In the genomic region with DNA sequence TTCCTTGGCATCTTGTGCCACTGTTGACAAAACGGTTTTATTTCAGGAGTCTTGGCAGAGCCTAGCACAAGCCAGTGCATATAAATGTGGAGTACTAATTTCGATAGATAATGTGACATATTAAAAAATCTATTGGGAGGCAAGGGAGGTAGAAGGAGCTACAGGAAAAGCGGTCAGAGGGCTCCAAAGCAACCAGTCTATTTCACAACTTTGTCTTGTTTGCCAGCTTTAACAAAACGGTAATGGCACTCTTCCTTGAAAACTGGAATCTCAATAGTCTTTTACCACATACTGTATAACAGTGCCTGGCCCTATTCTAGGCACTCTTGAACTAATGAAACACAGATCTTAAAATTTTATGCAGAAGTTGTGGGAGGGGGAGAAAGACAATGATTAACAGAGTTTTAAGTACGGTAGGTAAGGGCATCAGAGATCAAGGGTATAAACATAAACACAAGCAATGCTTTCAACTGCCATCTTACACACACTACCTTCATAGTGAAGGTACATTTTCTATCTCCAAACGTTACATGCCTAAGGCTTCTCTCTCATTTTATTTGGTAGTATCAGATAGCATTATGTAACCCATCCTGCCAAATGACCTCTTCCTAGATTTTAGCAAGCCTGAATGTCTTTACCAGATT, we compare ENCODE assay signal across 8 cellular contexts. TPM values are rescaled to one million over a fixed set of nuclear protein-coding genes. Genes with fewer than 3 reads are reported as not detected.
DNase-seq lines count a peak whose midpoint lies in the region; ATAC-seq, FAIRE-seq and TF ChIP-seq lines count a peak whose summit lies in the region.

No MANE protein-coding gene starts in this region.

- H3K4me3 Mint-ChIP-seq in memory B cell, result peak overlapping the region; percentile 95

- H3K4me1 ChIP-seq in A673 (ENCODE audit: insufficient read depth, low read length, poor library complexity, severe bottlenecking) (peaks cover 11% of the 10 kb centered on the region), GM12878 (ENCODE audit: control insufficient read depth, insufficient read depth, low read length) (peaks cover 13% of the 10 kb centered on the region)

- H3K9me3 ChIP-seq in A673 (ENCODE audit: low read depth, low read length, poor library complexity, severe bottlenecking) (no peaks in the 10 kb centered on the region), GM12878 (replicated peaks; ENCODE audit: control insufficient read depth, insufficient read depth, low read length) (no peaks in the 10 kb centered on the region; the same call in 2 of the 3 replicates)

- H3K9me3 Mint-ChIP-seq in memory B cell, result no peaks in the 10 kb centered on the region

- H3K4me3 ChIP-seq in A673 (ENCODE audit: low read depth, low read length, poor library complexity, severe bottlenecking) (peak overlapping the region; percentile 72), HFF-Myc (replicated peaks; ENCODE audit: low read depth, low read length) (peak overlapping the region; percentile 95), GM12878 (peak overlapping the region; percentile 89)

- in situ Hi-C loops in GM12878 (cut with MboI), result loop anchor here (5.0 to 10.0 kb wide), 2 partner anchors 34 to 51 kb away; a partner anchor contains a TSS

- intact Hi-C loops in A673 (cut with micrococcal nuclease; ENCODE audit: unreplicated experiment) (loop anchor here (10.0 kb wide), 1 partner anchor 211 kb away; no protein-coding TSS in a partner anchor), GM12878 (cut with micrococcal nuclease; ENCODE audit: unreplicated experiment) (loop anchor here (5.0 to 10.0 kb wide), 3 partner anchors 51 to 1479 kb away; a partner anchor contains a TSS)

- H3K27ac Mint-ChIP-seq in memory B cell, result peak overlapping the region; percentile 99

- H3K27me3 Mint-ChIP-seq in memory B cell, result no peaks in the 10 kb centered on the region

- H3K4me2 ChIP-seq in GM12878 (ENCODE audit: control insufficient read depth, insufficient read depth), result peak overlapping the region; percentile 23

- BruUV-seq in A673 (replicated peaks; lab: Mats Ljungman, UMichigan) (no TSS peak), GM12878 (replicated peaks; lab: Mats Ljungman, UMichigan) (no TSS peak)

- POLR2A ChIA-PET in A673 (lab: Charles Lee; ENCODE audit: low non-redundant PET), result interaction anchor here (0.6 to 1.1 kb wide), 3 partner anchors 10 to 34 kb away, joined by 3 to 5 read pairs (median 3); a partner anchor contains a TSS
- POLR2A ChIA-PET in GM12878 (lab: Charles Lee), result interaction anchor here (0.6 to 5.8 kb wide), 5 partner anchors 24 to 225 kb away, joined by 3 to 192 read pairs (median 3); a partner anchor contains a TSS
- POLR2A ChIA-PET in RWPE1 (lab: Yijun Ruan, JAX; ENCODE audit: low non-redundant PET), result interaction anchor here (1.6 kb wide), 1 partner anchor 33 kb away, joined by 9 read pairs; a partner anchor contains a TSS

- SMC1A ChIA-PET in GM12878 (lab: Charles Lee; ENCODE audit: uncharacterized antibody, unreplicated experiment), result interaction anchor here (0.7 to 8.6 kb wide), 9 partner anchors 32 to 321 kb away, joined by 3 to 103 read pairs (median 4); a partner anchor contains a TSS

- no peak for TF ChIP-seq CTCF in A673 (conservative IDR thresholded peaks at IDR 0.05; ENCODE audit: low read depth, low read length)
- TF ChIP-seq CTCF in HFF-Myc (IDR thresholded peaks at IDR 0.05; ENCODE audit: low read depth, low read length, missing control alignments), result no peak
- TF ChIP-seq CTCF in GM12878 (IDR thresholded peaks at IDR 0.05 in 2 of 3, conservative IDR thresholded peaks at IDR 0.05 in 1 of 3; ENCODE audit: control insufficient read depth in 2 of 3, extremely low read depth in 1 of 3, insufficient read depth in 1 of 3, low read depth in 3 of 3, low read length in 3 of 3), result no peak
- no peak for TF ChIP-seq CTCF in RWPE1 (conservative IDR thresholded peaks at IDR 0.05; ENCODE audit: low read depth)

- TF ChIP-seq POLR2A in GM12878 (IDR thresholded peaks at IDR 0.05; ENCODE audit: low read depth, low read length), result no peak

- no peak for TF ChIP-seq EP300 in GM12878 (IDR thresholded peaks at IDR 0.05; ENCODE audit: borderline replicate concordance in 1 of 2, control insufficient read depth in 1 of 2, low read depth in 2 of 2, low read length in 2 of 2)

- peak overlapping the region; percentile 99 for H3K9ac ChIP-seq in GM12878 (ENCODE audit: control insufficient read depth, insufficient read depth, low read length)

- H3K4me1 Mint-ChIP-seq in memory B cell, result peaks cover 37% of the 10 kb centered on the region

- peak overlapping the region; percentile 98 for H3K27ac ChIP-seq in A673 (ENCODE audit: low read depth, low read length, poor library complexity, severe bottlenecking)
- peak overlapping the region; percentile 92 for H3K27ac ChIP-seq in GM12878 (ENCODE audit: control insufficient read depth, insufficient read depth)
- H3K27ac ChIP-seq in RWPE1, result no peak overlapping the region

- H3K36me3 ChIP-seq in A673 (ENCODE audit: insufficient read depth, low read length, poor library complexity, severe bottlenecking) (peaks cover 50% of the 10 kb centered on the region), GM12878 (ENCODE audit: control insufficient read depth in 2 of 2, insufficient read depth in 2 of 2, low read length in 1 of 2) (peaks cover 0 to 18% of the 10 kb centered on the region in 2 experiments; a peak in 3 of 4 replicates)

- H3K79me2 ChIP-seq in GM12878 (ENCODE audit: control insufficient read depth, insufficient read depth, low read length), result peaks cover 72% of the 10 kb centered on the region

- CTCF ChIA-PET in A673 (lab: Charles Lee) (no interaction called here), GM12878 (lab: Yijun Ruan, JAX) (interaction anchor here (0.8 to 5.4 kb wide), 7 partner anchors 32 to 195 kb away, joined by 3 to 44 read pairs (median 8); a partner anchor contains a TSS), RWPE1 (lab: Yijun Ruan, JAX) (no interaction called here)

- DNase-seq in A673 (ENCODE audit: low spot score), result no peak
- DNase-seq in HFF-Myc (ENCODE audit: extremely low read depth, low read depth), result no peak
- no peak for DNase-seq in GM12878 (ENCODE audit: low read depth, low spot score)
- DNase-seq in memory B cell (ENCODE audit: low spot score in 2 of 2), result no peak
- DNase-seq in amygdala (lab: John Stamatoyannopoulos, UW), result no peak
- no peak for DNase-seq in islet precursor cell
- no peak for DNase-seq in RWPE1 (ENCODE audit: low spot score)

- no peak for ATAC-seq in GM12878
- no peak for ATAC-seq in memory B cell (ENCODE audit: low read depth)
- ATAC-seq in HG03342 (IDR thresholded peaks at IDR 0.05; ENCODE audit: unreplicated experiment), result no peak

- H4K20me1 ChIP-seq in GM12878 (ENCODE audit: control insufficient read depth, insufficient read depth), result no peaks in the 10 kb centered on the region

- 2% methylated on average over 6 of the region's 6 CpGs for WGBS in GM12878 (ENCODE audit: insufficient coverage, insufficient replicate concordance, low lambda C conversion rate, missing lambda C conversion rate)

- peaks cover 25% of the 10 kb centered on the region for H3K36me3 Mint-ChIP-seq in memory B cell

- FAIRE-seq in GM12878 (lab: Jason Lieb, UNC), result no peak

- no peaks in the 10 kb centered on the region for H3K27me3 ChIP-seq in A673 (replicated peaks; ENCODE audit: insufficient read depth, low read depth, low read length, poor library complexity)
- H3K27me3 ChIP-seq in GM12878 (replicated peaks in 1 of 2; ENCODE audit: control insufficient read depth in 2 of 2, insufficient read depth in 2 of 2, low read length in 1 of 2), result no peaks in the 10 kb centered on the region

- H2AFZ ChIP-seq in GM12878 (ENCODE audit: control insufficient read depth, low read depth, low read length), result no peak overlapping the region

- TF ChIP-seq RAD21 in GM12878 (IDR thresholded peaks at IDR 0.05; ENCODE audit: insufficient read depth, low read depth, low read length), result no peak

- RAD21 ChIA-PET in GM12878 (lab: Charles Lee; ENCODE audit: unreplicated experiment), result interaction anchor here (0.8 to 5.1 kb wide), 4 partner anchors 34 to 321 kb away, joined by 4 to 125 read pairs (median 6); a partner anchor contains a TSS

TF ChIP-seq in GM12878, 131 proteins besides CTCF, POLR2A, EP300 and RAD21 (continues in another document):
- TF ChIP-seq MTA3 (IDR thresholded peaks at IDR 0.05; ENCODE audit: borderline replicate concordance, low read length), result peak; percentile 10; the same call in 1 of the 2 replicates
- TF ChIP-seq, protein P1, sequence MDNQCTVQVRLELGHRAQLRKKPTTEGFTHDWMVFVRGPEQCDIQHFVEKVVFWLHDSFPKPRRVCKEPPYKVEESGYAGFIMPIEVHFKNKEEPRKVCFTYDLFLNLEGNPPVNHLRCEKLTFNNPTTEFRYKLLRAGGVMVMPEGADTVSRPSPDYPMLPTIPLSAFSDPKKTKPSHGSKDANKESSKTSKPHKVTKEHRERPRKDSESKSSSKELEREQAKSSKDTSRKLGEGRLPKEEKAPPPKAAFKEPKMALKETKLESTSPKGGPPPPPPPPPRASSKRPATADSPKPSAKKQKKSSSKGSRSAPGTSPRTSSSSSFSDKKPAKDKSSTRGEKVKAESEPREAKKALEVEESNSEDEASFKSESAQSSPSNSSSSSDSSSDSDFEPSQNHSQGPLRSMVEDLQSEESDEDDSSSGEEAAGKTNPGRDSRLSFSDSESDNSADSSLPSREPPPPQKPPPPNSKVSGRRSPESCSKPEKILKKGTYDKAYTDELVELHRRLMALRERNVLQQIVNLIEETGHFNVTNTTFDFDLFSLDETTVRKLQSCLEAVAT (IDR thresholded peaks at IDR 0.05), result no peak
- TF ChIP-seq NR2C1 (IDR thresholded peaks at IDR 0.05), result no peak

RNA-seq across cellular contexts. Expression of a gene that starts 33.5 kb away (rescaled TPM):
- total RNA-seq in A673 (2021), result 191 and 221 TPM in 2 replicates
- 97.6 and 100 TPM in 2 replicates for total RNA-seq in GM12878 (2013; cell fraction: nucleolus; rRNA removed)
- total RNA-seq in GM12878 (2014; rRNA removed), result 77.6 and 89.3 TPM in 2 replicates
- 124 and 129 TPM in 2 replicates for total RNA-seq in GM12878 (2014; rRNA removed; fragmentation: Illumina TruSeq; extraction: Trizol)
- total RNA-seq in GM12878 (2021), result 134 and 145 TPM in 2 replicates
- 42.4 TPM for polyA plus RNA-seq in GM12878 (2011; ENCODE audit: low read depth)
- polyA plus RNA-seq in GM12878 (2011; rRNA removed), result 28.4 and 46.4 TPM in 2 replicates
- polyA plus RNA-seq in GM12878 (2011; cell fraction: cytosol; rRNA removed), result 11.3 and 14.0 TPM in 2 replicates
- polyA plus RNA-seq in GM12878 (2011; cell fraction: nucleus; rRNA removed), result 14.7 and 25.1 TPM in 2 replicates
- 70.6 and 73.1 TPM in 2 replicates for polyA plus RNA-seq in GM12878 (2012)
- polyA plus RNA-seq in GM12878 (2014; fragmentation: Illumina TruSeq; extraction: Trizol), result 255 and 332 TPM in 2 replicates
- 100 to 1,000 TPM; 118 to 134 TPM for polyA plus RNA-seq in GM12878 (2014; fragmentation: Nextera tagmentation; extraction: Ambion mirVana)
- polyA plus RNA-seq in GM12878 (2014; rRNA removed), result 60.6 and 64.8 TPM in 2 replicates
- polyA plus RNA-seq in GM12878 (2016; fragmentation: Nextera tagmentation; extraction: Ambion mirVana), result 100 to 1,000 TPM; 195 to 198 TPM
- 15.4 and 24.1 TPM in 2 replicates for polyA minus RNA-seq in GM12878 (2011; rRNA and poly(A)+ RNA removed)
- 18.2 and 23.3 TPM in 2 replicates for polyA minus RNA-seq in GM12878 (2011; cell fraction: cytosol; rRNA and poly(A)+ RNA removed)
- 20.9 and 39.7 TPM in 2 replicates for polyA minus RNA-seq in GM12878 (2011; cell fraction: nucleus; rRNA and poly(A)+ RNA removed)
